8 cellular contexts compared by ENCODE assay signal in the genomic region with DNA sequence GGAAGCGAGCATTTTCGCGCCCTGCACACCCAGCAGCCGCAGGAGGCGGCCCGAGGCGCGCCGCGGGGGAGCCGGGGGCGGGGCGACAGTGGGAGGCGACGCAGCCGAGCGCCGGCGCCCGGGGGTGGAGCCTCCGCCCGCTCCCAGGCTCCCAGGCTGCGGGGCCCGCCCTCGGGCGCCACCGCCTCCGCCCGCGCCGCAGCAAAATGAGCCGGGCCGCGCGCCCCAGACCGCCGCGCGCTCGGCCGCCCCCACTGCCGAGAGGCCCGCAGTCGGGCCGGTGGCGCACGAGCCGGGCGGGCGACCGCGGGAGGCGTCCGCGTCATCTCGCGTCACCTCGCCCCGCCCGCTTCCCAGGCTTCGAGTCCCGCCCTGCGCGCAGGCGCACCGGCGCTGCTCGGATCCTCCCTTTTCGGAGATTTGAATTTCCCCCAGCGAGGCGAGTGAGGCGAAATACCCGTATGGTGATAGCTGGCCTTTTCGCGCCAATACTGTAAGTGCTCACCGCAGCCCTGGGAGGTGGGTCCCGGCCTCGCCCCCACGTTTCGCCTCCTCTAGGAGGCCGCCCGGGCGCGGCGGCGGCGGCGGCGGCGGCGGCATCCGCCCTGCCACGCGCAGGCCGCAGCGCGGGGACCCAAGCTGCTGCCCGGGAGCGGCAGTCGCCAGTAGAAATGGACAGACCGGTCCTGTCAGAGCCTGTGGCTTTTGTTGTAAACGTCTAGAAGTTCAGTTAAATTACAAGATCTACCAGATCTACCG. TPM values are rescaled to one million over a fixed set of nuclear protein-coding genes. Genes with fewer than 3 reads are reported as not detected.
DNase-seq lines count a peak whose midpoint lies in the region; ATAC-seq and TF ChIP-seq lines count a peak whose summit lies in the region.

Gene TMEM187 (plus strand): TSS at position 387 of the 759 bp plus-strand sequence. CDS start 9,309 bp downstream, outside the sequence.

- TF ChIP-seq EP300 in SK-N-SH (IDR thresholded peaks at IDR 0.05; ENCODE audit: borderline replicate concordance in 1 of 2, low read depth in 1 of 2, low read length in 1 of 2), result no peak

- H3K79me2 ChIP-seq in SK-N-SH (ENCODE audit: insufficient read depth) (peaks cover 51% of the 10 kb centered on the region), osteoblast (ENCODE audit: insufficient read depth, low read length) (peaks cover 48% of the 10 kb centered on the region)

- peak within 1 kb of the TSS; percentile 95 to 100 for H3K27ac Mint-ChIP-seq in activated naive CD4-positive, alpha-beta T cell treated with anti-CD3 and anti-CD28 coated beads, Interleukin-2, amount 50 U/mL, for 72 hours

- intact Hi-C loops in testis (cut with DNase I; ENCODE audit: low total_unique reads), result no loop called here

- H3K27me3 ChIP-seq in SK-N-SH (ENCODE audit: insufficient read depth) (no peaks in the 10 kb centered on the region), osteoblast (ENCODE audit: insufficient read depth, low read length) (no peaks in the 10 kb centered on the region), testis (no peaks in the 10 kb centered on the region)

- H3K9me3 ChIP-seq in SK-N-SH (no peaks in the 10 kb centered on the region), osteoblast (ENCODE audit: low read depth, low read length) (no peaks in the 10 kb centered on the region), testis (no peaks in the 10 kb centered on the region)

- POLR2A ChIA-PET in SK-N-SH (lab: Yijun Ruan, JAX), result interaction anchor here (0.6 to 1.5 kb wide), 2 partner anchors 48 to 362 kb away, joined by 3 to 4 read pairs; partner anchors contain the start of gene IRAK1

- TF ChIP-seq CTCF in SK-N-SH (IDR thresholded peaks at IDR 0.05), result no peak
- TF ChIP-seq CTCF in osteoblast (IDR thresholded peaks at IDR 0.05; ENCODE audit: extremely low read depth, low read depth, low read length), result no peak
- TF ChIP-seq CTCF in testis (IDR thresholded peaks at IDR 0.05), result no peak

- TF ChIP-seq POLR2A in GM10847 (IDR thresholded peaks at IDR 0.05; ENCODE audit: extremely low read depth, insufficient read length) (peak; percentile 11), testis (IDR thresholded peaks at IDR 0.05) (no peak)

- H3K36me3 ChIP-seq in SK-N-SH (replicated peaks in 1 of 2; ENCODE audit: control insufficient read depth in 1 of 2, insufficient read depth in 2 of 2, low read length in 1 of 2) (peaks cover 0 to 4% of the 10 kb centered on the region in 2 experiments), osteoblast (ENCODE audit: insufficient read depth, low read length) (peaks cover 3% of the 10 kb centered on the region), testis (ENCODE audit: low read depth, missing control alignments) (no peaks in the 10 kb centered on the region)

- DNase-seq in NCI-H1092 treated with DMSO at 0.1 percent for 48 hours (lab: John Stamatoyannopoulos, UW) (peak; percentile 94), SK-N-SH (peak; percentile 95), glomerular visceral epithelial cell (ENCODE audit: extremely low spot score) (peak; percentile 91), osteoblast (ENCODE audit: insufficient read length, low spot score, missing footprints) (peak; percentile 100), testis (peak; percentile 83)
- DNase-seq in activated naive CD4-positive, alpha-beta T cell treated with anti-CD3 and anti-CD28 coated beads, Interleukin-2, amount 50 U/mL, for 72 hours (ENCODE audit: low spot score in 2 of 2), result peak; percentile 80 to 91

- no peaks in the 10 kb centered on the region for H3K9me3 Mint-ChIP-seq in activated naive CD4-positive, alpha-beta T cell treated with anti-CD3 and anti-CD28 coated beads, Interleukin-2, amount 50 U/mL, for 72 hours

- peaks cover 33 to 41% of the 10 kb centered on the region in 2 donors for H3K36me3 Mint-ChIP-seq in activated naive CD4-positive, alpha-beta T cell treated with anti-CD3 and anti-CD28 coated beads, Interleukin-2, amount 50 U/mL, for 72 hours

- H3K27ac ChIP-seq in SK-N-SH (ENCODE audit: low read depth in 2 of 2, low read length in 1 of 2), result peak within 1 kb of the TSS; percentile 99
- H3K27ac ChIP-seq in osteoblast (ENCODE audit: low read depth, low read length), result peak within 1 kb of the TSS; percentile 99
- H3K27ac ChIP-seq in testis, result peak within 1 kb of the TSS; percentile 98 to 99

- H3K4me2 ChIP-seq in SK-N-SH, result peak within 1 kb of the TSS; percentile 86
- H3K4me2 ChIP-seq in osteoblast (ENCODE audit: insufficient read depth, low read length), result peak within 1 kb of the TSS; percentile 94

- peaks cover 11 to 39% of the 10 kb centered on the region in 2 experiments; a peak in 2 of 4 replicates for H3K4me1 ChIP-seq in SK-N-SH (ENCODE audit: control insufficient read depth in 1 of 2, insufficient read depth in 2 of 2, low read depth in 1 of 2, low read length in 1 of 2)
- peaks cover 31% of the 10 kb centered on the region for H3K4me1 ChIP-seq in osteoblast (ENCODE audit: insufficient read depth, low read length)
- H3K4me1 ChIP-seq in testis, result peaks cover 4% of the 10 kb centered on the region

- H3F3A ChIP-seq in SK-N-SH (replicated peaks; ENCODE audit: insufficient read depth), result peaks cover 7% of the 10 kb centered on the region

- WGBS in SK-N-SH (ENCODE audit: low lambda C conversion rate), result 0% methylated on average over 1 of the region's 103 CpGs
- 0 to 3% methylated on average over 2 to 10 of the region's 103 CpGs for WGBS in testis, 2 donors

- H3K4me3 ChIP-seq in SK-N-SH (ENCODE audit: low read depth in 2 of 2, low read length in 1 of 2) (peak within 1 kb of the TSS; percentile 90 to 98), osteoblast (ENCODE audit: insufficient read depth, low read length) (peak within 1 kb of the TSS; percentile 99), testis (peak within 1 kb of the TSS; percentile 74 to 88)

- peak; percentile 59 for ATAC-seq in HG02642 (IDR thresholded peaks at IDR 0.05; ENCODE audit: poor library complexity, unreplicated experiment)
- peak; percentile 60 to 65 for ATAC-seq in activated naive CD4-positive, alpha-beta T cell treated with anti-CD3 and anti-CD28 coated beads, Interleukin-2, amount 50 U/mL, for 72 hours

- TF ChIP-seq RAD21 in SK-N-SH (IDR thresholded peaks at IDR 0.05; ENCODE audit: low read length), result no peak

- H4K20me1 ChIP-seq in SK-N-SH (ENCODE audit: insufficient read depth) (peaks cover 24% of the 10 kb centered on the region), osteoblast (ENCODE audit: insufficient read depth, low read length) (peaks cover 26% of the 10 kb centered on the region)

- CTCF ChIA-PET in SK-N-SH (lab: Yijun Ruan, JAX), result no interaction called here

- peak within 1 kb of the TSS; percentile 98 for H3K9ac ChIP-seq in SK-N-SH

- H2AFZ ChIP-seq in SK-N-SH (ENCODE audit: low read depth) (peak within 1 kb of the TSS; percentile 89), osteoblast (ENCODE audit: low read length) (peak within 1 kb of the TSS; percentile 98)

- no peaks in the 10 kb centered on the region for H3K9me2 ChIP-seq in SK-N-SH

TF ChIP-seq in SK-N-SH, 30 proteins besides CTCF, POLR2A, EP300 and RAD21 (continues in another document):
- TF ChIP-seq NFIC (IDR thresholded peaks at IDR 0.05; ENCODE audit: borderline replicate concordance), result no peak
- TF ChIP-seq TAF1 (IDR thresholded peaks at IDR 0.05; ENCODE audit: borderline replicate concordance, low read depth, low read length), result no peak; the same call in 1 of the 2 replicates
- TF ChIP-seq SMC3 (IDR thresholded peaks at IDR 0.05; ENCODE audit: low read depth, low read length), result no peak
- TF ChIP-seq, protein P1, sequence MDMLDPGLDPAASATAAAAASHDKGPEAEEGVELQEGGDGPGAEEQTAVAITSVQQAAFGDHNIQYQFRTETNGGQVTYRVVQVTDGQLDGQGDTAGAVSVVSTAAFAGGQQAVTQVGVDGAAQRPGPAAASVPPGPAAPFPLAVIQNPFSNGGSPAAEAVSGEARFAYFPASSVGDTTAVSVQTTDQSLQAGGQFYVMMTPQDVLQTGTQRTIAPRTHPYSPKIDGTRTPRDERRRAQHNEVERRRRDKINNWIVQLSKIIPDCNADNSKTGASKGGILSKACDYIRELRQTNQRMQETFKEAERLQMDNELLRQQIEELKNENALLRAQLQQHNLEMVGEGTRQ (IDR thresholded peaks at IDR 0.05; ENCODE audit: borderline replicate concordance, low read depth, low read length), result no peak
- TF ChIP-seq, protein P2, sequence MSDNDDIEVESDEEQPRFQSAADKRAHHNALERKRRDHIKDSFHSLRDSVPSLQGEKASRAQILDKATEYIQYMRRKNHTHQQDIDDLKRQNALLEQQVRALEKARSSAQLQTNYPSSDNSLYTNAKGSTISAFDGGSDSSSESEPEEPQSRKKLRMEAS (IDR thresholded peaks at IDR 0.05; ENCODE audit: low read depth), result 0 out of 2 replicates have a peak, but pooled peaks have one; percentile 39
- no peak for TF ChIP-seq RXRA (IDR thresholded peaks at IDR 0.05; ENCODE audit: borderline replicate concordance, low read depth)
- no peak; the same call in 1 of the 2 replicates for TF ChIP-seq POLR2AphosphoS5 (IDR thresholded peaks at IDR 0.05; ENCODE audit: low read depth, low read length)
- peak; percentile 86 for TF ChIP-seq NRF1 (IDR thresholded peaks at IDR 0.05; ENCODE audit: low read depth, low read length)
- no peak for TF ChIP-seq RFX5 (IDR thresholded peaks at IDR 0.05; ENCODE audit: low read length)
- no peak for TF ChIP-seq GABPA (IDR thresholded peaks at IDR 0.05; ENCODE audit: low read depth)
- TF ChIP-seq MXI1 (IDR thresholded peaks at IDR 0.05; ENCODE audit: low read depth, low read length), result peak; percentile 41
- TF ChIP-seq FOXM1 (IDR thresholded peaks at IDR 0.05; ENCODE audit: low read depth), result no peak
- no peak for TF ChIP-seq CHD2 (IDR thresholded peaks at IDR 0.05; ENCODE audit: low read length, partially characterized antibody)

RNA-seq across cellular contexts. Expression of gene TMEM187, which starts in this region (rescaled TPM):
- polyA plus RNA-seq in SK-N-SH (2012; rRNA removed) (9.4 and 10.9 TPM in 2 replicates), testis (ENCODE audit: insufficient read depth, low read depth, low replicate concordance) (6.1 TPM)
- 4.6 and 6.8 TPM in 2 replicates for polyA plus RNA-seq in SK-N-SH (2012; cell fraction: cytosol; rRNA removed)
- 7.8 and 9.4 TPM in 2 replicates for polyA plus RNA-seq in SK-N-SH (2012; cell fraction: nucleus; rRNA removed)
- 1 to 10 TPM; 5.1 to 6.4 TPM for total RNA-seq in activated naive CD4-positive, alpha-beta T cell treated with anti-CD3 and anti-CD28 coated beads, Interleukin-2, amount 50 U/mL, for 72 hours
- total RNA-seq in osteoblast (6.9 and 8.5 TPM in 2 replicates), testis (10 to 100 TPM; 13.1 to 15.7 TPM)

Comparison
In these comparisons a context has a peak if more than half of its experiments do, and no peak if none do; other contexts are left out.
1. Peak in every context shown above with its lines: DNase-seq, ATAC-seq, H3K4me3 ChIP-seq and H3K27ac ChIP-seq.